ENCODE assay signal across 6 cellular contexts in the genomic region with DNA sequence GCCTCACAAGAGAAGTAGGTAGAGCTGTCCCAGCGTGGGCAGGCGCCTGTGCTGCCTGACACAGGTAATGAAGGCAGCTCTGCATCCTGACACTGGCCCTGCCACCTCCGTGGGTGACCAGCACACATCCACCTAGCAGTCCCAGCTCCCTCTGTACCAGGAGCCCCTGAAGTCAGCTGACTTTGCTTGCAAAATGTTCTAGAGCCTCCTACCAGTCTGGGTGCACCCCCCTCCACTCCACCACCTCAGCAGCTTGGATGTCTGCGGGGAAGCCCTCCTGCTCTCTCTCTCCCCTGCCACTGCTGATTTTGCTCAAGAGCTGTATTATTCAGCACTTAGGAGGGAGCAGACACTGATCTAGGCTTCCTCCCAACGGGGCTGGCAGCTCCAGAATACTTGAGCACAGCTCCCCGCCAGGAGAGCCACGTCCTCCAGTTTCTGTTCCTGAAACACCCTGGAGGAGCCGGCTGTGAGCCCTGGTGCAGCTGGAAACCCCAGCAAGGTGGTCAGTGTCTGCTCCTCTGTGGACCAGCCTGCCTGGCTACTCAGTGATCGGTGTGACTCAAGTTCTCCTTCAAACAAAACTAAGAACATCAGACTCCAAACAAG. TPM values are rescaled to one million over a fixed set of nuclear protein-coding genes. Genes with fewer than 3 reads are reported as not detected.
DNase-seq lines count a peak whose midpoint lies in the region; ATAC-seq and TF ChIP-seq lines count a peak whose summit lies in the region.

No MANE protein-coding gene starts in this region.

- H3K36me3 Mint-ChIP-seq in T-helper 2 cell treated with Interferon-gamma antibody and Interleukin-4, amounts not matched to agents 5 μg/mL and 100 μg/mL, for 36 hours (ENCODE audit: low read depth) = peaks cover 33% of the 10 kb centered on the region
- no peaks in the 10 kb centered on the region for H3K36me3 Mint-ChIP-seq in type B pancreatic cell

- H3K36me3 ChIP-seq in GM06990 (ENCODE audit: control insufficient read depth, insufficient read depth, low read length) (peaks cover 7% of the 10 kb centered on the region), right atrium auricular region (peaks cover 1% of the 10 kb centered on the region)

- peaks cover 0 to 67% of the 10 kb centered on the region in 2 donors for H3K4me1 ChIP-seq in right atrium auricular region

- peak overlapping the region; percentile 85 for H3K4me3 Mint-ChIP-seq in T-helper 2 cell treated with Interferon-gamma antibody and Interleukin-4, amounts not matched to agents 5 μg/mL and 100 μg/mL, for 36 hours
- H3K4me3 Mint-ChIP-seq in type B pancreatic cell = peak overlapping the region; percentile 88

- ATAC-seq in HG03520 (IDR thresholded peaks at IDR 0.05; ENCODE audit: unreplicated experiment) = no peak

- DNase-seq in GM06990 (ENCODE audit: extremely low read depth, insufficient read length) (no peak), right atrium auricular region (ENCODE audit: low spot score) (no peak), type B pancreatic cell (ENCODE audit: extremely low spot score, unreplicated experiment) (no peak), COLO829 (ENCODE audit: low spot score) (no peak)
- no peak for DNase-seq in T-helper 2 cell treated with Interferon-gamma antibody and Interleukin-4, amounts not matched to agents 5 μg/mL and 100 μg/mL, for 36 hours (ENCODE audit: low spot score)

- no peaks in the 10 kb centered on the region for H3K27me3 ChIP-seq in GM06990 (replicated peaks; ENCODE audit: control insufficient read depth, insufficient read depth, low read length)
- H3K27me3 ChIP-seq in right atrium auricular region = no peaks in the 10 kb centered on the region

- H3K27me3 Mint-ChIP-seq in T-helper 2 cell treated with Interferon-gamma antibody and Interleukin-4, amounts not matched to agents 5 μg/mL and 100 μg/mL, for 36 hours (ENCODE audit: low read depth) = no peaks in the 10 kb centered on the region
- H3K27me3 Mint-ChIP-seq in type B pancreatic cell = no peaks in the 10 kb centered on the region

- H3K27ac Mint-ChIP-seq in T-helper 2 cell treated with Interferon-gamma antibody and Interleukin-4, amounts not matched to agents 5 μg/mL and 100 μg/mL, for 36 hours = peak overlapping the region; percentile 92
- H3K27ac Mint-ChIP-seq in type B pancreatic cell = peak overlapping the region; percentile 72

- H3K27ac ChIP-seq in right atrium auricular region = peak overlapping the region; percentile 79 to 80

- H3K4me1 Mint-ChIP-seq in T-helper 2 cell treated with Interferon-gamma antibody and Interleukin-4, amounts not matched to agents 5 μg/mL and 100 μg/mL, for 36 hours (ENCODE audit: low read depth) = peaks cover 37% of the 10 kb centered on the region
- peaks cover 16% of the 10 kb centered on the region for H3K4me1 Mint-ChIP-seq in type B pancreatic cell (ENCODE audit: unreplicated experiment)

- H3K4me3 ChIP-seq in GM06990 (replicated peaks; ENCODE audit: low read depth, low read length) = peak overlapping the region; percentile 98
- peak overlapping the region; percentile 92 to 99 for H3K4me3 ChIP-seq in right atrium auricular region

- no peaks in the 10 kb centered on the region for H3K9me3 ChIP-seq in right atrium auricular region

- H3K9me3 Mint-ChIP-seq in T-helper 2 cell treated with Interferon-gamma antibody and Interleukin-4, amounts not matched to agents 5 μg/mL and 100 μg/mL, for 36 hours = no peaks in the 10 kb centered on the region
- H3K9me3 Mint-ChIP-seq in type B pancreatic cell = no peaks in the 10 kb centered on the region

- no peak for TF ChIP-seq CTCF in GM06990 (IDR thresholded peaks at IDR 0.05; ENCODE audit: insufficient read depth, low read length, poor library complexity, severe bottlenecking)
- TF ChIP-seq CTCF in right atrium auricular region (IDR thresholded peaks at IDR 0.05) = no peak
- TF ChIP-seq CTCF in type B pancreatic cell (conservative IDR thresholded peaks at IDR 0.05) = no peak

RNA-seq across cellular contexts. Expression of gene RNF166, which starts 1.0 kb away (rescaled TPM):
- total RNA-seq in right atrium auricular region (10 to 100 TPM; 16.9 to 19.4 TPM), type B pancreatic cell (ENCODE audit: low replicate concordance) (11.9 and 20.1 TPM in 2 replicates)

RNA-seq across cellular contexts. Expression of gene CTU2, which starts 1.1 kb away (rescaled TPM):
- total RNA-seq in right atrium auricular region (1 to 10 TPM; 7.1 to 8.2 TPM), type B pancreatic cell (ENCODE audit: low replicate concordance) (25.1 and 27.1 TPM in 2 replicates)

RNA-seq across cellular contexts. Expression of gene SNAI3, which starts 18.9 kb away (rescaled TPM):
- total RNA-seq in right atrium auricular region (1 to 10 TPM; 1.0 to 1.6 TPM), type B pancreatic cell (ENCODE audit: low replicate concordance) (0.68 and 0.79 TPM in 2 replicates)

RNA-seq across cellular contexts. Expression of gene MVD, which starts 42.3 kb away (rescaled TPM):
- total RNA-seq in right atrium auricular region (10 to 100 TPM; 21.5 to 23.1 TPM), type B pancreatic cell (ENCODE audit: low replicate concordance) (59.0 and 60.6 TPM in 2 replicates)

RNA-seq across cellular contexts. Expression of gene CYBA, which starts 54.3 kb away (rescaled TPM):
- total RNA-seq in right atrium auricular region = 100 to 1,000 TPM in 1 of 2 donors, 10 to 100 TPM in 1; 82.0 to 132 TPM
- 120 and 144 TPM in 2 replicates for total RNA-seq in type B pancreatic cell (ENCODE audit: low replicate concordance)
